Comparison of ENCODE assay signal across 17 cellular contexts in the genomic region with DNA sequence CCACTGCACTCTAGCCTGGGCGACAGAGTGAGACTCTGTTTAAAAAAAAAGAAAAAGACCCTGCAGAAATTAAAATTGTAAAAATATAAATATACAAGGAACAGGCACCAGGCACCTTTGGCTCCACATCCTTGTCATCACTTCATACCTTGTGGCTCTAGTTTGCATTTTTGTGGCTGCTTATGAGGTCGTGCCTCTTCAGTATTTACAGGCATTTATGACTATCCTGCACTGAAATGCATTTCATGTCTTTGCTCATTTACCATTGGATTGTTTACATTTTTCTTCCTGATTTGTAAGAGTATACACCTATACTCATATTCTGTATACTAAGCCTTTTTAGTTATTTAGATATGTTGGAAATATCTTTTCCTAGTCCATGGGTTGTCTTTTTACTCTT. TPM values are rescaled to one million over a fixed set of nuclear protein-coding genes. Genes with fewer than 3 reads are reported as not detected.
A peak's percentile ranks its signal among the peaks of the same experiment; 100 is the strongest.
DNase-seq lines count a peak whose midpoint lies in the region; ATAC-seq, FAIRE-seq and TF ChIP-seq lines count a peak whose summit lies in the region.
"Had no signal": no experiment of that assay in that cellular context is flagged by ENCODE, and none has a peak within 500 bp of the region (broad histone marks: within the 10 kb centered on the region; RNA-seq: fewer than 3 reads in every experiment).

No MANE protein-coding gene starts in this region.

- H3K27ac Mint-ChIP-seq in Calu3 (ENCODE audit: unreplicated experiment) = no peak overlapping the region
- H3K27ac Mint-ChIP-seq: stimulated activated naive CD8-positive, alpha-beta T cell treated with anti-CD3 and anti-CD28 coated beads, Interleukin-15, Interleukin-2, amounts not matched to agents 100 ng/mL and 50 ng/mL, for 24 hours had no signal

- FAIRE-seq in RCC 7860 (lab: Jason Lieb, UNC) = no peak
- FAIRE-seq: D721Med had no signal

- ATAC-seq in GM21528 (IDR thresholded peaks at IDR 0.05; ENCODE audit: low FRiP score, unreplicated experiment) (no peak), mucosa of descending colon (no peak), GM21390 (IDR thresholded peaks at IDR 0.05; ENCODE audit: unreplicated experiment) (no peak)

- intact Hi-C loops in Calu3 (cut with micrococcal nuclease; ENCODE audit: unreplicated experiment) = no loop called here
- intact Hi-C loops in mucosa of descending colon (cut with DNase I, micrococcal nuclease) = no loop called here

- no peak overlapping the region for H3K4me3 Mint-ChIP-seq in Calu3 (ENCODE audit: low read depth, unreplicated experiment)
- H3K4me3 Mint-ChIP-seq: stimulated activated naive CD8-positive, alpha-beta T cell treated with anti-CD3 and anti-CD28 coated beads, Interleukin-15, Interleukin-2, amounts not matched to agents 100 ng/mL and 50 ng/mL, for 24 hours had no signal

- CTCF ChIA-PET in Calu3 (lab: Charles Lee) = no interaction called here

- BruUV-seq in Calu3 (replicated peaks; lab: Mats Ljungman, UMichigan) = no TSS peak

- no peak for TF ChIP-seq CTCF in Calu3 (IDR thresholded peaks at IDR 0.05; ENCODE audit: unreplicated experiment)
- TF ChIP-seq CTCF in astrocyte of the cerebellum (IDR thresholded peaks at IDR 0.05; ENCODE audit: low read depth, low read length, missing control alignments) = no peak
- no peak for TF ChIP-seq CTCF in mucosa of descending colon (IDR thresholded peaks at IDR 0.05)

- H3K4me3 ChIP-seq in astrocyte of the cerebellum (ENCODE audit: low read depth, low read length) = no peak overlapping the region
- no peak overlapping the region for H3K4me3 ChIP-seq in mucosa of descending colon
- H3K4me3 ChIP-seq: vagina had no signal

- no peaks in the 10 kb centered on the region for H3K9me3 Mint-ChIP-seq in Calu3 (ENCODE audit: low read depth, unreplicated experiment)
- H3K9me3 Mint-ChIP-seq: stimulated activated naive CD8-positive, alpha-beta T cell treated with anti-CD3 and anti-CD28 coated beads, Interleukin-15, Interleukin-2, amounts not matched to agents 100 ng/mL and 50 ng/mL, for 24 hours had no signal

- in situ Hi-C loops in astrocyte of the cerebellum (cut with HindIII; ENCODE audit: low sequenced_read_pairs) = no loop called here

- H3K4me1 Mint-ChIP-seq in Calu3 (ENCODE audit: low read depth, unreplicated experiment) = peaks cover 41% of the 10 kb centered on the region

- no peaks in the 10 kb centered on the region for H3K36me3 ChIP-seq in mucosa of descending colon (ENCODE audit: low read depth)
- H3K36me3 ChIP-seq: brain microvascular endothelial cell, vagina had no signal

- no peaks in the 10 kb centered on the region for H3K9me3 ChIP-seq in mucosa of descending colon
- H3K9me3 ChIP-seq: vagina had no signal

- no peaks in the 10 kb centered on the region for H3K4me1 ChIP-seq in mucosa of descending colon (ENCODE audit: low read depth)
- H3K4me1 ChIP-seq: parathyroid adenoma, vagina had no signal

- no peaks in the 10 kb centered on the region for H3K27me3 Mint-ChIP-seq in Calu3 (ENCODE audit: unreplicated experiment)
- H3K27me3 Mint-ChIP-seq: stimulated activated naive CD8-positive, alpha-beta T cell treated with anti-CD3 and anti-CD28 coated beads, Interleukin-15, Interleukin-2, amounts not matched to agents 100 ng/mL and 50 ng/mL, for 24 hours had no signal

- peaks cover 4% of the 10 kb centered on the region for H3K36me3 Mint-ChIP-seq in Calu3 (ENCODE audit: insufficient read depth, unreplicated experiment)

- DNase-seq in Calu3 (peak; percentile 7), HT-29 (ENCODE audit: low spot score) (peak; percentile 33), astrocyte of the cerebellum (ENCODE audit: low read depth) (peak; percentile 72), kidney tubule cell (ENCODE audit: low spot score) (peak; percentile 70), mucosa of descending colon (no peak), RCC 7860 (ENCODE audit: low spot score) (no peak)
- DNase-seq: activated CD4-positive, alpha-beta T cell treated with anti-CD3 and anti-CD28 coated beads for 1 hour; brain microvascular endothelial cell; effector CD4-positive, alpha-beta T cell; foreskin melanocyte; NCI-H82 had no signal

RNA-seq across cellular contexts. Expression of a gene that starts 20.1 kb away (rescaled TPM):
- total RNA-seq in Calu3 (2022) (37.3 and 45.6 TPM in 2 replicates), mucosa of descending colon (10 to 100 TPM in 1 of 3 donors, 1 to 10 TPM in 2; 4.1 to 13.7 (median 5.3) TPM)
- total RNA-seq in HT-29 (2014; rRNA removed; shearing (Covaris generic)) = 14.7 and 21.1 TPM in 2 replicates

Comparison
In these comparisons a context has a peak if more than half of its experiments do, and no peak if none do; other contexts are left out.
1. DNase-seq: peak in Calu3 (single experiment), HT-29 (single experiment), astrocyte of the cerebellum (single experiment) and kidney tubule cell (single experiment); none in mucosa of descending colon (0 of 3) and RCC 7860 (single experiment).